13 cellular contexts compared by ENCODE assay signal in genomic region chr9:79221084-79221483, GRCh38.
DNase-seq lines count a peak whose midpoint lies in the region; ATAC-seq and TF ChIP-seq lines count a peak whose summit lies in the region.
"Had no signal": no experiment of that assay in that cellular context is flagged by ENCODE, and none has a peak within 500 bp of the region (broad histone marks: within the 10 kb centered on the region; RNA-seq: fewer than 3 reads in every experiment).

No MANE protein-coding gene starts in this region.

- in situ Hi-C loops in Caki2 (cut with HindIII; ENCODE audit: low pct_unique_long_range_greater_than_20kb, low sequenced_read_pairs) = no loop called here

- peak; percentile 37 for DNase-seq in Caki2 (ENCODE audit: low read depth)
- DNase-seq in MV-4-11 (lab: John Stamatoyannopoulos, UW) = peak; percentile 89
- peak; percentile 87 for DNase-seq in choroid plexus epithelial cell (ENCODE audit: low read depth)
- DNase-seq in myocyte (ENCODE audit: low read depth) = peak; percentile 93
- DNase-seq in medulla oblongata (ENCODE audit: extremely low spot score) = no peak
- DNase-seq in stimulated activated naive CD4-positive, alpha-beta T cell treated with Interleukin-2 at 50 U/mL for 16 hours (lab: John Stamatoyannopoulos, UW) = no peak
- no peak for DNase-seq in anterior cingulate cortex (lab: John Stamatoyannopoulos, UW)
- DNase-seq: activated CD4-positive, alpha-beta T cell treated with anti-CD3 and anti-CD28 coated beads, Interleukin-2, amount 50 U/mL, for 1 hour; activated naive CD4-positive, alpha-beta T cell treated with anti-CD3 and anti-CD28 coated beads, Interleukin-2, amount 50 U/mL, for 16 hours; endodermal cell; NCI-H2227 treated with DMSO at 0.1 percent for 48 hours had no signal

- no peak for TF ChIP-seq CTCF in choroid plexus epithelial cell (conservative IDR thresholded peaks at IDR 0.05; ENCODE audit: low read depth, low read length)

- no peak overlapping the region for H3K4me3 ChIP-seq in choroid plexus epithelial cell (ENCODE audit: low read depth, low read length)
- H3K4me3 ChIP-seq: neural progenitor cell had no signal

- no peak for ATAC-seq in HG03175 (IDR thresholded peaks at IDR 0.05; ENCODE audit: unreplicated experiment)

Comparison
In these comparisons a context has a peak if more than half of its experiments do, and no peak if none do; other contexts are left out.
1. DNase-seq: peak in Caki2 (single experiment), MV-4-11 (single experiment), choroid plexus epithelial cell (single experiment) and myocyte (single experiment); none in medulla oblongata (single experiment), stimulated activated naive CD4-positive, alpha-beta T cell treated with Interleukin-2 at 50 U/mL for 16 hours (single experiment) and anterior cingulate cortex (0 of 58).